ENCODE assay signal across 17 cellular contexts in genomic region chr2:1803217-1804115, GRCh38. TPM values are rescaled to one million over a fixed set of nuclear protein-coding genes. Genes with fewer than 3 reads are reported as not detected.
A peak's percentile ranks its signal among the peaks of the same experiment; 100 is the strongest.
DNase-seq lines count a peak whose midpoint lies in the region; TF ChIP-seq lines count a peak whose summit lies in the region.
"Had no signal": no experiment of that assay in that cellular context is flagged by ENCODE, and none has a peak within 500 bp of the region (broad histone marks: within the 10 kb centered on the region; RNA-seq: fewer than 3 reads in every experiment).

No MANE protein-coding gene starts in this region.

- peak overlapping the region; percentile 31 for H3K27ac ChIP-seq in muscle layer of colon (ENCODE audit: low read depth, low read length)
- H3K27ac ChIP-seq in rectal smooth muscle tissue (ENCODE audit: low read depth, low read length) = peak overlapping the region; percentile 19
- peak overlapping the region; percentile 21 to 67 (median 60) for H3K27ac ChIP-seq in transverse colon

- WGBS in transverse colon (ENCODE audit: low coverage in 1 of 2), 2 donors = 76 to 86% methylated on average over 8 to 17 of the region's 17 CpGs

- intact Hi-C loops in transverse colon (cut with DNase I; ENCODE audit: low total_unique reads) = no loop called here

- no peak overlapping the region for H3K9ac ChIP-seq in muscle layer of colon (ENCODE audit: low read length)
- H3K9ac ChIP-seq in rectal smooth muscle tissue (ENCODE audit: low read length) = no peak overlapping the region
- H3K9ac ChIP-seq: SK-N-SH had no signal

- no peaks in the 10 kb centered on the region for H3K27me3 ChIP-seq in muscle layer of colon (ENCODE audit: control insufficient read depth in 1 of 2, insufficient read depth in 2 of 2, low read length in 2 of 2)
- no peaks in the 10 kb centered on the region for H3K27me3 ChIP-seq in rectal smooth muscle tissue (ENCODE audit: control insufficient read depth, insufficient read depth, low read length)
- no peaks in the 10 kb centered on the region for H3K27me3 ChIP-seq in transverse colon
- H3K27me3 ChIP-seq: Peyer's patch had no signal

- no peak for TF ChIP-seq EP300 in transverse colon (IDR thresholded peaks at IDR 0.05; ENCODE audit: low read depth)

- H3K9me3 ChIP-seq in muscle layer of colon (ENCODE audit: low read length) (no peaks in the 10 kb centered on the region), transverse colon (no peaks in the 10 kb centered on the region)
- H3K9me3 ChIP-seq: SK-N-SH had no signal

- no peaks in the 10 kb centered on the region for H3K36me3 ChIP-seq in muscle layer of colon (ENCODE audit: insufficient read depth, low read length)
- no peaks in the 10 kb centered on the region for H3K36me3 ChIP-seq in rectal smooth muscle tissue (ENCODE audit: control insufficient read depth, insufficient read depth, low read length)
- no peaks in the 10 kb centered on the region for H3K36me3 ChIP-seq in transverse colon
- H3K36me3 ChIP-seq: Peyer's patch had no signal

- DNase-seq in astrocyte of the hippocampus (ENCODE audit: low read depth, low spot score) (peak; percentile 39), transverse colon (no peak), DMS79 treated with DMSO at 0.1 percent for 48 hours (lab: John Stamatoyannopoulos, UW) (no peak), D341Med (ENCODE audit: low spot score) (no peak), NCI-H1436 treated with DMSO at 0.1 percent for 48 hours (lab: John Stamatoyannopoulos, UW) (no peak)
- DNase-seq: CD4-positive, alpha-beta T cell; DMS79; GDM1; GOT3; KBM-7; NCI-H1436; NCI-H524; Peyer's patch; SK-N-SH had no signal

- in situ Hi-C loops in transverse colon (cut with MboI; ENCODE audit: low pct_ligation_motif_present in 1 of 4, low pct_unique_long_range_greater_than_20kb in 1 of 4, low sequenced_read_pairs in 3 of 4) = no loop called here

- H3K4me1 ChIP-seq in muscle layer of colon (ENCODE audit: insufficient read depth, low read length) (peaks cover 20% of the 10 kb centered on the region), rectal smooth muscle tissue (ENCODE audit: control insufficient read depth, insufficient read depth, low read length) (peaks cover 15% of the 10 kb centered on the region), transverse colon (no peaks in the 10 kb centered on the region)
- H3K4me1 ChIP-seq: Peyer's patch had no signal

- TF ChIP-seq CTCF in transverse colon (IDR thresholded peaks at IDR 0.05) = no peak

- H3K4me3 ChIP-seq in muscle layer of colon (ENCODE audit: low read depth in 1 of 2, low read length in 2 of 2) (no peak overlapping the region), rectal smooth muscle tissue (ENCODE audit: low read length) (no peak overlapping the region), transverse colon (no peak overlapping the region)
- H3K4me3 ChIP-seq: GM12878, Peyer's patch had no signal

- TF ChIP-seq POLR2A in transverse colon (IDR thresholded peaks at IDR 0.05) = no peak

RNA-seq across cellular contexts. Expression of gene PXDN, which starts 59.2 kb away (rescaled TPM):
- total RNA-seq in transverse colon = 10 to 100 TPM in 3 of 4 donors, 1 to 10 TPM in 1; 9.0 to 46.2 (median 18.5) TPM
